19 cellular contexts compared by ENCODE assay signal in genomic region chr12:2490746-2491145, GRCh38.
DNase-seq lines count a peak whose midpoint lies in the region; ATAC-seq and TF ChIP-seq lines count a peak whose summit lies in the region.
"Had no signal": no experiment of that assay in that cellular context is flagged by ENCODE, and none has a peak within 500 bp of the region (broad histone marks: within the 10 kb centered on the region; RNA-seq: fewer than 3 reads in every experiment).

No MANE protein-coding gene starts in this region.

- no peak for TF ChIP-seq CTCF in fibroblast of the aortic adventitia (IDR thresholded peaks at IDR 0.05; ENCODE audit: insufficient read depth, low read length)
- no peak for TF ChIP-seq CTCF in transverse colon (IDR thresholded peaks at IDR 0.05)

- no peak for TF ChIP-seq POLR2A in transverse colon (IDR thresholded peaks at IDR 0.05)

- H3K36me3 ChIP-seq in transverse colon = no peaks in the 10 kb centered on the region

- 10 to 14% methylated on average over 3 to 4 of the region's 4 CpGs for WGBS in transverse colon (ENCODE audit: low coverage in 1 of 2), 2 donors

- no peaks in the 10 kb centered on the region for H3K27me3 ChIP-seq in transverse colon

- intact Hi-C loops in transverse colon (cut with DNase I; ENCODE audit: low total_unique reads) = loop anchor here (2.0 kb wide), 1 partner anchor 60 kb away; no protein-coding TSS in a partner anchor

- H3K4me1 ChIP-seq in transverse colon = peaks cover 11 to 50% (median 28%) of the 10 kb centered on the region in 4 donors
- H3K4me1 ChIP-seq: A549 had no signal

- H3K4me3 ChIP-seq in fibroblast of the aortic adventitia (ENCODE audit: low read depth, low read length) = no peak overlapping the region
- no peak overlapping the region for H3K4me3 ChIP-seq in transverse colon
- H3K4me3 ChIP-seq: A549, GM23248 had no signal

- no peak for ATAC-seq in GM18870 (IDR thresholded peaks at IDR 0.05; ENCODE audit: unreplicated experiment)
- ATAC-seq: A549, HCT116 had no signal

- DNase-seq in NCI-H2029 (lab: John Stamatoyannopoulos, UW) = peak; percentile 9
- DNase-seq in NCI-H2029 treated with DMSO at 0.1 percent for 48 hours (lab: John Stamatoyannopoulos, UW) = no peak
- DNase-seq in NCI-H69 (lab: John Stamatoyannopoulos, UW) = peak; percentile 52
- peak; percentile 5 for DNase-seq in fibroblast of the aortic adventitia (ENCODE audit: low read depth)
- peak; percentile 18 for DNase-seq in renal cortical epithelial cell (ENCODE audit: low read depth)
- no peak for DNase-seq in transverse colon
- DNase-seq: CD4-positive, CD25-positive, alpha-beta regulatory T cell; DND-41; GDM1; GM23248; Karpas-422; NCI-H1436; NCI-H2107; NCI-H226; NCI-H82; SIG-M5 had no signal

- peak overlapping the region in 1 of 4 donors; percentile 18 for H3K27ac ChIP-seq in transverse colon
- H3K27ac ChIP-seq: A549, GM23248 had no signal

- TF ChIP-seq EP300 in transverse colon (IDR thresholded peaks at IDR 0.05; ENCODE audit: low read depth) = no peak

- in situ Hi-C loops in transverse colon (cut with MboI; ENCODE audit: low pct_ligation_motif_present in 1 of 4, low pct_unique_long_range_greater_than_20kb in 1 of 4, low sequenced_read_pairs in 3 of 4) = no loop called here

- no peaks in the 10 kb centered on the region for H3K9me3 ChIP-seq in transverse colon
- H3K9me3 ChIP-seq: A549 had no signal

Comparison
In these comparisons a context has a peak if more than half of its experiments do, and no peak if none do; other contexts are left out.
1. DNase-seq: peak in NCI-H2029 (single experiment), NCI-H69 (single experiment), fibroblast of the aortic adventitia (single experiment) and renal cortical epithelial cell (single experiment); none in NCI-H2029 treated with DMSO at 0.1 percent for 48 hours (single experiment) and transverse colon (single experiment).